ENCODE assay signal across 23 cellular contexts in genomic region chr14:54709867-54710266, GRCh38.
DNase-seq lines count a peak whose midpoint lies in the region; ATAC-seq and TF ChIP-seq lines count a peak whose summit lies in the region.
"Had no signal": no experiment of that assay in that cellular context is flagged by ENCODE, and none has a peak within 500 bp of the region (broad histone marks: within the 10 kb centered on the region; RNA-seq: fewer than 3 reads in every experiment).

No MANE protein-coding gene starts in this region.

- no peaks in the 10 kb centered on the region for H3K27me3 ChIP-seq in BLaER1 treated with 17β-estradiol and CSF1 and Interleukin-3, amounts not matched to agents 10 nM and 100 nM
- H3K27me3 ChIP-seq in Karpas-422 (ENCODE audit: low read length), result no peaks in the 10 kb centered on the region
- H3K27me3 ChIP-seq in liver (ENCODE audit: control insufficient read depth in 4 of 4, insufficient read depth in 4 of 4, low read length in 3 of 4), result no peaks in the 10 kb centered on the region
- no peaks in the 10 kb centered on the region for H3K27me3 ChIP-seq in thoracic aorta (replicated peaks; ENCODE audit: insufficient read depth)

- peaks cover 71 to 95% (median 90%) of the 10 kb centered on the region in 10 experiments for H3K4me1 ChIP-seq in BLaER1 treated with 17β-estradiol and CSF1 and Interleukin-3, amounts not matched to agents 10 nM and 100 nM
- H3K4me1 ChIP-seq in Karpas-422 (ENCODE audit: low read length) (peaks cover 76% of the 10 kb centered on the region), liver (ENCODE audit: control insufficient read depth in 4 of 4, insufficient read depth in 4 of 4, low read length in 3 of 4) (peaks cover 10 to 68% (median 48%) of the 10 kb centered on the region in 4 donors), thoracic aorta (ENCODE audit: control insufficient read depth in 1 of 2, low read depth in 2 of 2) (peaks cover 43 to 86% of the 10 kb centered on the region in 2 donors)

- peak overlapping the region in 7 of 11 experiments; percentile 4 to 93 (median 42); a peak in 9 of 22 replicates for H3K27ac ChIP-seq in BLaER1 treated with 17β-estradiol and CSF1 and Interleukin-3, amounts not matched to agents 10 nM and 100 nM
- H3K27ac ChIP-seq in Karpas-422 (ENCODE audit: low read length) (peak overlapping the region; percentile 34), liver (ENCODE audit: low read depth in 1 of 2, low read length in 2 of 2) (peak overlapping the region; percentile 1 to 50), thoracic aorta (peak overlapping the region; percentile 61 to 92)
- H3K27ac ChIP-seq: HL-60 had no signal

- peaks cover 0 to 11% (median 4%) of the 10 kb centered on the region in 11 experiments; a peak in 7 of 22 replicates for H3K36me3 ChIP-seq in BLaER1 treated with 17β-estradiol and CSF1 and Interleukin-3, amounts not matched to agents 10 nM and 100 nM
- H3K36me3 ChIP-seq in Karpas-422 (ENCODE audit: insufficient read depth, low read length) (peaks cover 51% of the 10 kb centered on the region), liver (ENCODE audit: control insufficient read depth in 4 of 4, insufficient read depth in 3 of 4, low read depth in 1 of 4, low read length in 3 of 4) (no peaks in the 10 kb centered on the region), thoracic aorta (no peaks in the 10 kb centered on the region)

- H3K9me3 ChIP-seq in BLaER1 treated with 17β-estradiol and CSF1 and Interleukin-3, amounts not matched to agents 10 nM and 100 nM (replicated peaks in 1 of 11), result peaks cover 0 to 3% (median 0%) of the 10 kb centered on the region in 11 experiments; a peak in 3 of 22 replicates
- H3K9me3 ChIP-seq in Karpas-422 (ENCODE audit: low read length), result no peaks in the 10 kb centered on the region
- H3K9me3 ChIP-seq in liver (ENCODE audit: control insufficient read depth in 4 of 4, low read length in 3 of 4), result no peaks in the 10 kb centered on the region
- H3K9me3 ChIP-seq in thoracic aorta, result no peaks in the 10 kb centered on the region

- DNase-seq in Karpas-422 (no peak), thoracic aorta (ENCODE audit: low spot score) (no peak), RPMI8226 (no peak), middle frontal gyrus (ENCODE audit: extremely low spot score, low spot score) (no peak)
- DNase-seq: C1 segment of cervical spinal cord; Calu3; CD8-positive, alpha-beta T cell; EL; GF-D8; H7; KBM-7; NCI-H1105; NCI-H146; NCI-H2029; NCI-H345; NCI-H524; NCI-H774; NK-92 treated with Interleukin-12 subunit alpha and Interleukin-12 subunit beta, amount 100 ng/mL, for 24 hours had no signal

- H2AFZ ChIP-seq in Karpas-422 (ENCODE audit: low read length), result no peak overlapping the region

- H3K4me3 ChIP-seq in BLaER1 treated with 17β-estradiol and CSF1 and Interleukin-3, amounts not matched to agents 10 nM and 100 nM, result no peak overlapping the region
- H3K4me3 ChIP-seq in Karpas-422 (ENCODE audit: low read length) (no peak overlapping the region), liver (ENCODE audit: low read depth in 1 of 3, low read length in 3 of 3) (no peak overlapping the region), thoracic aorta (no peak overlapping the region)

- ATAC-seq in thoracic aorta (ENCODE audit: insufficient number of reproducible peaks, low FRiP score, low read depth), result no peak
- no peak for ATAC-seq in HG03342 (IDR thresholded peaks at IDR 0.05; ENCODE audit: unreplicated experiment)
- ATAC-seq: CD8-positive, alpha-beta T cell; SK-N-SH treated with all-trans-retinoic acid at 6 μM for 48 hours had no signal

- peaks cover 96% of the 10 kb centered on the region for H3K79me2 ChIP-seq in Karpas-422 (ENCODE audit: low read length)

- peak in 1 of 2 donors; percentile 8 for TF ChIP-seq RAD21 in liver (IDR thresholded peaks at IDR 0.05)

- peak overlapping the region in 9 of 11 experiments; percentile 62 to 95 (median 79); a peak in 19 of 22 replicates for H3K4me2 ChIP-seq in BLaER1 treated with 17β-estradiol and CSF1 and Interleukin-3, amounts not matched to agents 10 nM and 100 nM
- no peak overlapping the region for H3K4me2 ChIP-seq in Karpas-422 (ENCODE audit: low read depth, low read length, poor library complexity, severe bottlenecking)

- peaks cover 0 to 28% (median 0%) of the 10 kb centered on the region in 11 experiments; a peak in 2 of 22 replicates for H4K20me1 ChIP-seq in BLaER1 treated with 17β-estradiol and CSF1 and Interleukin-3, amounts not matched to agents 10 nM and 100 nM
- H4K20me1 ChIP-seq in Karpas-422 (ENCODE audit: insufficient read depth, low read depth, low read length), result 0 out of 2 replicates have a peak, but pooled peaks cover under 1% of the 10 kb centered on the region

- TF ChIP-seq CTCF in liver (IDR thresholded peaks at IDR 0.05; ENCODE audit: low read depth, low read length, missing input control), result no peak
- TF ChIP-seq CTCF in thoracic aorta (IDR thresholded peaks at IDR 0.05), result no peak

- no peaks in the 10 kb centered on the region for H3K9me2 ChIP-seq in Karpas-422 (replicated peaks; ENCODE audit: insufficient read depth, low read length)

- H3K9ac ChIP-seq in BLaER1 treated with 17β-estradiol and CSF1 and Interleukin-3, amounts not matched to agents 10 nM and 100 nM, result no peak overlapping the region
- H3K9ac ChIP-seq in Karpas-422 (ENCODE audit: low read length) (no peak overlapping the region), liver (ENCODE audit: low read depth in 1 of 2, low read length in 2 of 2) (no peak overlapping the region)

TF ChIP-seq in liver, 16 proteins besides CTCF, POLR2A, EP300 and RAD21:
- TF ChIP-seq GABPA (IDR thresholded peaks at IDR 0.05 in 1 of 2, conservative IDR thresholded peaks at IDR 0.05 in 1 of 2) (no peak), ATF3 (IDR thresholded peaks at IDR 0.05) (no peak), RXRA (IDR thresholded peaks at IDR 0.05) (peak; percentile 38 to 67), SP1 (IDR thresholded peaks at IDR 0.05) (peak; percentile 33), TAF1 (conservative IDR thresholded peaks at IDR 0.05) (no peak), HNF4A (conservative IDR thresholded peaks at IDR 0.05) (peak; percentile 56 to 77), YY1 (IDR thresholded peaks at IDR 0.05) (peak; percentile 45), ZBTB33 (IDR thresholded peaks at IDR 0.05) (peak; percentile 19), MAX (IDR thresholded peaks at IDR 0.05) (peak; percentile 74), REST (IDR thresholded peaks at IDR 0.05) (no peak), HNF4G (IDR thresholded peaks at IDR 0.05) (no peak), JUND (IDR thresholded peaks at IDR 0.05) (no peak), EGR1 (IDR thresholded peaks at IDR 0.05; ENCODE audit: low read depth in 2 of 2) (no peak), NR2F2 (IDR thresholded peaks at IDR 0.05) (no peak), FOXA1 (IDR thresholded peaks at IDR 0.05) (peak; percentile 70), FOXA2 (IDR thresholded peaks at IDR 0.05) (peak; percentile 73)
TF ChIP-seq in liver: peak in this region for 8.

Comparison
In these comparisons a context has a peak if more than half of its experiments do, and no peak if none do; other contexts are left out.
1. H3K27ac ChIP-seq: peak in every context shown above with its lines; median percentile 76 in thoracic aorta; 42 in BLaER1 treated with 17β-estradiol and CSF1 and Interleukin-3, amounts not matched to agents 10 nM and 100 nM; 34 in Karpas-422; 26 in liver.